ENCODE assay signal across 2 cellular contexts in the genomic region with DNA sequence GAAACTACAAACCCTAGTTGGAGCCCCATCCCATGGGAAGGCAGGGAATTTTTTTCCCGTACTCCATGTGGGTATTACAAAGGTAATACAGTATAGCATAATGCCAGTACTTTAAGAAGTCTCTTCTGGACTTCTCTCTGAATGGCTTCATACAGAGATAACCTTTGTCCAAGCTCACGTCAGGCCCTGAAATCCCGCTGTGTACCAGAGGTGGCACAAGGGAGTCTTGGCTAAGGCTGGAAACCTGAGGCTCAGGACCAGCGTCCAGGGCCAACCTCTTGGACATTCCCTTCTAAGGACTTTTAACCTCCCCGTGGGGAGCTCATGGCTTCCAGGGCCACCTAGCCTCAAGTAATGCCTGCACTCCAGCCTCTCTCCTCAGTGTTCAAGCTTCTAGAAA.
TF ChIP-seq lines count a peak whose summit lies in the region.

No MANE protein-coding gene starts in this region.

TF ChIP-seq in A549, 52 proteins besides CTCF, POLR2A, EP300 and RAD21:
- TF ChIP-seq, protein P1, sequence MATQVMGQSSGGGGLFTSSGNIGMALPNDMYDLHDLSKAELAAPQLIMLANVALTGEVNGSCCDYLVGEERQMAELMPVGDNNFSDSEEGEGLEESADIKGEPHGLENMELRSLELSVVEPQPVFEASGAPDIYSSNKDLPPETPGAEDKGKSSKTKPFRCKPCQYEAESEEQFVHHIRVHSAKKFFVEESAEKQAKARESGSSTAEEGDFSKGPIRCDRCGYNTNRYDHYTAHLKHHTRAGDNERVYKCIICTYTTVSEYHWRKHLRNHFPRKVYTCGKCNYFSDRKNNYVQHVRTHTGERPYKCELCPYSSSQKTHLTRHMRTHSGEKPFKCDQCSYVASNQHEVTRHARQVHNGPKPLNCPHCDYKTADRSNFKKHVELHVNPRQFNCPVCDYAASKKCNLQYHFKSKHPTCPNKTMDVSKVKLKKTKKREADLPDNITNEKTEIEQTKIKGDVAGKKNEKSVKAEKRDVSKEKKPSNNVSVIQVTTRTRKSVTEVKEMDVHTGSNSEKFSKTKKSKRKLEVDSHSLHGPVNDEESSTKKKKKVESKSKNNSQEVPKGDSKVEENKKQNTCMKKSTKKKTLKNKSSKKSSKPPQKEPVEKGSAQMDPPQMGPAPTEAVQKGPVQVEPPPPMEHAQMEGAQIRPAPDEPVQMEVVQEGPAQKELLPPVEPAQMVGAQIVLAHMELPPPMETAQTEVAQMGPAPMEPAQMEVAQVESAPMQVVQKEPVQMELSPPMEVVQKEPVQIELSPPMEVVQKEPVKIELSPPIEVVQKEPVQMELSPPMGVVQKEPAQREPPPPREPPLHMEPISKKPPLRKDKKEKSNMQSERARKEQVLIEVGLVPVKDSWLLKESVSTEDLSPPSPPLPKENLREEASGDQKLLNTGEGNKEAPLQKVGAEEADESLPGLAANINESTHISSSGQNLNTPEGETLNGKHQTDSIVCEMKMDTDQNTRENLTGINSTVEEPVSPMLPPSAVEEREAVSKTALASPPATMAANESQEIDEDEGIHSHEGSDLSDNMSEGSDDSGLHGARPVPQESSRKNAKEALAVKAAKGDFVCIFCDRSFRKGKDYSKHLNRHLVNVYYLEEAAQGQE (IDR thresholded peaks at IDR 0.05) = no peak
- TF ChIP-seq, protein P2, sequence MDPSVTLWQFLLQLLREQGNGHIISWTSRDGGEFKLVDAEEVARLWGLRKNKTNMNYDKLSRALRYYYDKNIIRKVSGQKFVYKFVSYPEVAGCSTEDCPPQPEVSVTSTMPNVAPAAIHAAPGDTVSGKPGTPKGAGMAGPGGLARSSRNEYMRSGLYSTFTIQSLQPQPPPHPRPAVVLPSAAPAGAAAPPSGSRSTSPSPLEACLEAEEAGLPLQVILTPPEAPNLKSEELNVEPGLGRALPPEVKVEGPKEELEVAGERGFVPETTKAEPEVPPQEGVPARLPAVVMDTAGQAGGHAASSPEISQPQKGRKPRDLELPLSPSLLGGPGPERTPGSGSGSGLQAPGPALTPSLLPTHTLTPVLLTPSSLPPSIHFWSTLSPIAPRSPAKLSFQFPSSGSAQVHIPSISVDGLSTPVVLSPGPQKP (IDR thresholded peaks at IDR 0.05; ENCODE audit: low read depth, low read length) = no peak
- TF ChIP-seq MYC (IDR thresholded peaks at IDR 0.05; ENCODE audit: borderline replicate concordance, low read length) (no peak), FOSB (CRISPR knock-in tag; IDR thresholded peaks at IDR 0.05) (no peak), ZNF302 (CRISPR knock-in tag; IDR thresholded peaks at IDR 0.05) (no peak)

TF ChIP-seq in GM23338, 12 proteins besides CTCF, POLR2A, EP300 and RAD21 (continued from another document):
- TF ChIP-seq, protein P3, sequence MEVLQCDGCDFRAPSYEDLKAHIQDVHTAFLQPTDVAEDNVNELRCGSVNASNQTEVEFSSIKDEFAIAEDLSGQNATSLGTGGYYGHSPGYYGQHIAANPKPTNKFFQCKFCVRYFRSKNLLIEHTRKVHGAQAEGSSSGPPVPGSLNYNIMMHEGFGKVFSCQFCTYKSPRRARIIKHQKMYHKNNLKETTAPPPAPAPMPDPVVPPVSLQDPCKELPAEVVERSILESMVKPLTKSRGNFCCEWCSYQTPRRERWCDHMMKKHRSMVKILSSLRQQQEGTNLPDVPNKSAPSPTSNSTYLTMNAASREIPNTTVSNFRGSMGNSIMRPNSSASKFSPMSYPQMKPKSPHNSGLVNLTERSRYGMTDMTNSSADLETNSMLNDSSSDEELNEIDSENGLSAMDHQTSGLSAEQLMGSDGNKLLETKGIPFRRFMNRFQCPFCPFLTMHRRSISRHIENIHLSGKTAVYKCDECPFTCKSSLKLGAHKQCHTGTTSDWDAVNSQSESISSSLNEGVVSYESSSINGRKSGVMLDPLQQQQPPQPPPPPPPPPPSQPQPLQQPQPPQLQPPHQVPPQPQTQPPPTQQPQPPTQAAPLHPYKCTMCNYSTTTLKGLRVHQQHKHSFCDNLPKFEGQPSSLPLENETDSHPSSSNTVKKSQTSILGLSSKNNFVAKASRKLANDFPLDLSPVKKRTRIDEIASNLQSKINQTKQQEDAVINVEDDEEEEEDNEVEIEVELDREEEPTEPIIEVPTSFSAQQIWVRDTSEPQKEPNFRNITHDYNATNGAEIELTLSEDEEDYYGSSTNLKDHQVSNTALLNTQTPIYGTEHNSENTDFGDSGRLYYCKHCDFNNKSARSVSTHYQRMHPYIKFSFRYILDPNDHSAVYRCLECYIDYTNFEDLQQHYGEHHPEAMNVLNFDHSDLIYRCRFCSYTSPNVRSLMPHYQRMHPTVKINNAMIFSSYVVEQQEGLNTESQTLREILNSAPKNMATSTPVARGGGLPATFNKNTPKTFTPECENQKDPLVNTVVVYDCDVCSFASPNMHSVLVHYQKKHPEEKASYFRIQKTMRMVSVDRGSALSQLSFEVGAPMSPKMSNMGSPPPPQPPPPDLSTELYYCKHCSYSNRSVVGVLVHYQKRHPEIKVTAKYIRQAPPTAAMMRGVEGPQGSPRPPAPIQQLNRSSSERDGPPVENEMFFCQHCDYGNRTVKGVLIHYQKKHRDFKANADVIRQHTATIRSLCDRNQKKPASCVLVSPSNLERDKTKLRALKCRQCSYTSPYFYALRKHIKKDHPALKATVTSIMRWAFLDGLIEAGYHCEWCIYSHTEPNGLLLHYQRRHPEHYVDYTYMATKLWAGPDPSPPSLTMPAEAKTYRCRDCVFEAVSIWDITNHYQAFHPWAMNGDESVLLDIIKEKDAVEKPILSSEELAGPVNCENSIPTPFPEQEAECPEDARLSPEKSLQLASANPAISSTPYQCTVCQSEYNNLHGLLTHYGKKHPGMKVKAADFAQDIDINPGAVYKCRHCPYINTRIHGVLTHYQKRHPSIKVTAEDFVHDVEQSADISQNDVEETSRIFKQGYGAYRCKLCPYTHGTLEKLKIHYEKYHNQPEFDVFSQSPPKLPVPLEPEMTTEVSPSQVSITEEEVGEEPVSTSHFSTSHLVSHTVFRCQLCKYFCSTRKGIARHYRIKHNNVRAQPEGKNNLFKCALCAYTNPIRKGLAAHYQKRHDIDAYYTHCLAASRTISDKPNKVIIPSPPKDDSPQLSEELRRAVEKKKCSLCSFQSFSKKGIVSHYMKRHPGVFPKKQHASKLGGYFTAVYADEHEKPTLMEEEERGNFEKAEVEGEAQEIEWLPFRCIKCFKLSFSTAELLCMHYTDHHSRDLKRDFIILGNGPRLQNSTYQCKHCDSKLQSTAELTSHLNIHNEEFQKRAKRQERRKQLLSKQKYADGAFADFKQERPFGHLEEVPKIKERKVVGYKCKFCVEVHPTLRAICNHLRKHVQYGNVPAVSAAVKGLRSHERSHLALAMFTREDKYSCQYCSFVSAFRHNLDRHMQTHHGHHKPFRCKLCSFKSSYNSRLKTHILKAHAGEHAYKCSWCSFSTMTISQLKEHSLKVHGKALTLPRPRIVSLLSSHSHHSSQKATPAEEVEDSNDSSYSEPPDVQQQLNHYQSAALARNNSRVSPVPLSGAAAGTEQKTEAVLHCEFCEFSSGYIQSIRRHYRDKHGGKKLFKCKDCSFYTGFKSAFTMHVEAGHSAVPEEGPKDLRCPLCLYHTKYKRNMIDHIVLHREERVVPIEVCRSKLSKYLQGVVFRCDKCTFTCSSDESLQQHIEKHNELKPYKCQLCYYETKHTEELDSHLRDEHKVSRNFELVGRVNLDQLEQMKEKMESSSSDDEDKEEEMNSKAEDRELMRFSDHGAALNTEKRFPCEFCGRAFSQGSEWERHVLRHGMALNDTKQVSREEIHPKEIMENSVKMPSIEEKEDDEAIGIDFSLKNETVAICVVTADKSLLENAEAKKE (CRISPR knock-in tag; IDR thresholded peaks at IDR 0.05) = 0 out of 2 replicates have a peak, but pooled peaks have one; percentile 44
